1 cellular context compared by ENCODE assay signal in the genomic region with DNA sequence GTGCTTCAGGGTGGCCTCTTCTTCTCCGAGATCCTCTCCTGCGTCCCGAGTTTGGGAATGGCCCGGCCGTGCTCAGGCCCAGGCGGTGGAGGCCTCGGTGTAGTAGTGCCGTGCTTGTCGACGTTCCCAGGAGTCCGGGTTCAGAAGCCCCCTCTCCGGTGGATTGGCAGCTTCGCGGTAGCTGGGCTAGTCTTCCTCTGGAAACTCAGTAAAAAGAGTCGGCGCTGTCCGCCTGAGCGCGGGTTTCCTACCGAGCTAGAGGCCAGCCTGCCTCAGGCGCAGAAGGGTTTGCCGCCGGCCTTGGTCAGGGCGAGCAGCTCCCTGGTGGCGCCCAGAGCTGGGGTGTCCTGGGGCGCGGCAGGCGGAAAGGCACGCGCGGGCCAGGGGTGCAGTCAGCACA.
TF ChIP-seq lines count a peak whose summit lies in the region.

No MANE protein-coding gene starts in this region.

TF ChIP-seq in K562, 482 proteins besides CTCF, POLR2A, EP300 and RAD21:
- TF ChIP-seq, protein P1, sequence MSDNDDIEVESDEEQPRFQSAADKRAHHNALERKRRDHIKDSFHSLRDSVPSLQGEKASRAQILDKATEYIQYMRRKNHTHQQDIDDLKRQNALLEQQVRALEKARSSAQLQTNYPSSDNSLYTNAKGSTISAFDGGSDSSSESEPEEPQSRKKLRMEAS (CRISPR knock-in tag; IDR thresholded peaks at IDR 0.05): peak; percentile 37; the same call in 1 of the 2 replicates
- TF ChIP-seq POLR2G (IDR thresholded peaks at IDR 0.05; ENCODE audit: low read depth, low read length): peak; percentile 31; the same call in 1 of the 2 replicates
- TF ChIP-seq TCF7L2 (IDR thresholded peaks at IDR 0.05; ENCODE audit: low read depth, low read length): no peak
- TF ChIP-seq ZBTB33 (CRISPR knock-in tag; IDR thresholded peaks at IDR 0.05): peak; percentile 46; the same call in 1 of the 2 replicates
- TF ChIP-seq, protein P2, sequence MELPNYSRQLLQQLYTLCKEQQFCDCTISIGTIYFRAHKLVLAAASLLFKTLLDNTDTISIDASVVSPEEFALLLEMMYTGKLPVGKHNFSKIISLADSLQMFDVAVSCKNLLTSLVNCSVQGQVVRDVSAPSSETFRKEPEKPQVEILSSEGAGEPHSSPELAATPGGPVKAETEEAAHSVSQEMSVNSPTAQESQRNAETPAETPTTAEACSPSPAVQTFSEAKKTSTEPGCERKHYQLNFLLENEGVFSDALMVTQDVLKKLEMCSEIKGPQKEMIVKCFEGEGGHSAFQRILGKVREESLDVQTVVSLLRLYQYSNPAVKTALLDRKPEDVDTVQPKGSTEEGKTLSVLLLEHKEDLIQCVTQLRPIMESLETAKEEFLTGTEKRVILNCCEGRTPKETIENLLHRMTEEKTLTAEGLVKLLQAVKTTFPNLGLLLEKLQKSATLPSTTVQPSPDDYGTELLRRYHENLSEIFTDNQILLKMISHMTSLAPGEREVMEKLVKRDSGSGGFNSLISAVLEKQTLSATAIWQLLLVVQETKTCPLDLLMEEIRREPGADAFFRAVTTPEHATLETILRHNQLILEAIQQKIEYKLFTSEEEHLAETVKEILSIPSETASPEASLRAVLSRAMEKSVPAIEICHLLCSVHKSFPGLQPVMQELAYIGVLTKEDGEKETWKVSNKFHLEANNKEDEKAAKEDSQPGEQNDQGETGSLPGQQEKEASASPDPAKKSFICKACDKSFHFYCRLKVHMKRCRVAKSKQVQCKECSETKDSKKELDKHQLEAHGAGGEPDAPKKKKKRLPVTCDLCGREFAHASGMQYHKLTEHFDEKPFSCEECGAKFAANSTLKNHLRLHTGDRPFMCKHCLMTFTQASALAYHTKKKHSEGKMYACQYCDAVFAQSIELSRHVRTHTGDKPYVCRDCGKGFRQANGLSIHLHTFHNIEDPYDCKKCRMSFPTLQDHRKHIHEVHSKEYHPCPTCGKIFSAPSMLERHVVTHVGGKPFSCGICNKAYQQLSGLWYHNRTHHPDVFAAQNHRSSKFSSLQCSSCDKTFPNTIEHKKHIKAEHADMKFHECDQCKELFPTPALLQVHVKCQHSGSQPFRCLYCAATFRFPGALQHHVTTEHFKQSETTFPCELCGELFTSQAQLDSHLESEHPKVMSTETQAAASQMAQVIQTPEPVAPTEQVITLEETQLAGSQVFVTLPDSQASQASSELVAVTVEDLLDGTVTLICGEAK (IDR thresholded peaks at IDR 0.05): no peak
- TF ChIP-seq, protein P2 (CRISPR knock-in tag; IDR thresholded peaks at IDR 0.05): no peak
- no peak for TF ChIP-seq CBFA2T2 (conservative IDR thresholded peaks at IDR 0.05)
- TF ChIP-seq RBFOX2 (IDR thresholded peaks at IDR 0.05; ENCODE audit: low read depth, low read length): peak; percentile 63
